Comparison of ENCODE assay signal across 21 cellular contexts in genomic region chr7:6359742-6360141, GRCh38.
"Had no signal": no experiment of that assay in that cellular context is flagged by ENCODE, and none has a peak within 500 bp of the region (broad histone marks: within the 10 kb centered on the region; RNA-seq: fewer than 3 reads in every experiment).

No MANE protein-coding gene starts in this region.

- ATAC-seq: activated CD4-positive, CD25-positive, alpha-beta regulatory T cell treated with anti-CD3 and anti-CD28 coated beads, Interleukin-2, amount 50 U/mL, for 24 hours; activated T-cell treated with anti-CD3 and anti-CD28 coated beads, Interleukin-2, amount 50 U/mL, for 72 hours; foreskin keratinocyte; left cardiac atrium; naive thymus-derived CD8-positive, alpha-beta T cell; sciatic nerve; stimulated activated naive CD8-positive, alpha-beta T cell treated with anti-CD3 and anti-CD28 coated beads, Interleukin-15, amount 100 ng/mL, for 72 hours had no signal

- H3K27me3 ChIP-seq: ascending aorta, colonic mucosa, foreskin keratinocyte, neutrophil had no signal

- H3K4me1 ChIP-seq: ascending aorta, colonic mucosa, foreskin keratinocyte, lower lobe of right lung, parathyroid adenoma had no signal

- H3K4me2 ChIP-seq: smooth muscle cell had no signal

- H3K4me3 ChIP-seq: ascending aorta, colonic mucosa, lower lobe of right lung, smooth muscle cell had no signal

- H3K9me3 ChIP-seq: ascending aorta, colonic mucosa, lower lobe of right lung, neutrophil had no signal

- DNase-seq: activated CD8-positive, alpha-beta memory T cell treated with anti-CD3 and anti-CD28 coated beads for 24 hours; activated CD8-positive, alpha-beta memory T cell treated with anti-CD3 and anti-CD28 coated beads, Interleukin-2, amount 50 U/mL, for 48 hours; activated effector memory CD4-positive, alpha-beta T cell treated with anti-CD3 and anti-CD28 coated beads, Interleukin-2, amount 50 U/mL, for 16 hours; activated naive CD4-positive, alpha-beta T cell treated with anti-CD3 and anti-CD28 coated beads, Interleukin-2, amount 50 U/mL, for 16 hours; activated T-cell treated with anti-CD3 and anti-CD28 coated beads, Interleukin-2, amount 50 U/mL, for 72 hours; colonic mucosa; foreskin keratinocyte; glutamatergic neuron; hippocampal formation; left cardiac atrium; lower lobe of right lung; naive thymus-derived CD8-positive, alpha-beta T cell; stimulated activated CD4-positive, alpha-beta T cell treated with anti-CD3 and anti-CD28 coated beads, Interleukin-4, amount 100 ng/mL, for 1 hour; stimulated activated naive CD8-positive, alpha-beta T cell treated with anti-CD3 and anti-CD28 coated beads, Interleukin-15, amount 100 ng/mL, for 72 hours; trophoblast cell had no signal

- H3K27ac ChIP-seq: ascending aorta, colonic mucosa, foreskin keratinocyte, lower lobe of right lung, neutrophil, parathyroid adenoma had no signal

- H3K79me2 ChIP-seq: parathyroid adenoma had no signal

- H3K9ac ChIP-seq: parathyroid adenoma had no signal

- H3K36me3 ChIP-seq: ascending aorta, colonic mucosa, lower lobe of right lung, neutrophil had no signal
